In genomic region chr17:8376302-8377067, GRCh38 we compare ENCODE assay signal across 1 cellular context.
TF ChIP-seq lines count a peak whose summit lies in the region.

TSS of gene KRABD2 (minus strand) at chr17:8376704.

TF ChIP-seq in H1, 55 proteins besides CTCF, POLR2A, EP300 and RAD21:
- TF ChIP-seq TAF1 (IDR thresholded peaks at IDR 0.05; ENCODE audit: low read depth, low read length) (peak; percentile 93), YY1 (IDR thresholded peaks at IDR 0.05; ENCODE audit: low read depth, low read length) (no peak), NRF1 (IDR thresholded peaks at IDR 0.05; ENCODE audit: low read depth, low read length) (peak; percentile 19; the same call in 1 of the 2 replicates), ASH2L (IDR thresholded peaks at IDR 0.05; ENCODE audit: low read length) (peak; percentile 59), SIN3A (conservative IDR thresholded peaks at IDR 0.05 in 1 of 2, IDR thresholded peaks at IDR 0.05 in 1 of 2; ENCODE audit: low read depth in 1 of 2, low read length in 2 of 2) (peak; percentile 76 to 83; a peak in 2 of 4 replicates), POU5F1 (IDR thresholded peaks at IDR 0.05; ENCODE audit: low read depth, low read length) (no peak), SP1 (IDR thresholded peaks at IDR 0.05; ENCODE audit: low read depth, low read length) (0 out of 2 replicates have a peak, but pooled peaks have one; percentile 41), MAX (IDR thresholded peaks at IDR 0.05) (peak; percentile 73), E2F6 (IDR thresholded peaks at IDR 0.05) (0 out of 2 replicates have a peak, but pooled peaks have one; percentile 12), BCL11A (IDR thresholded peaks at IDR 0.05; ENCODE audit: low read depth in 2 of 2, low read length in 2 of 2) (no peak), MAFK (IDR thresholded peaks at IDR 0.05; ENCODE audit: low read depth, low read length) (0 out of 2 replicates have a peak, but pooled peaks have one; percentile 6), KDM4A (IDR thresholded peaks at IDR 0.05; ENCODE audit: low read depth, low read length, severe bottlenecking) (no peak), SP4 (IDR thresholded peaks at IDR 0.05; ENCODE audit: low read length) (peak; percentile 29; the same call in 1 of the 2 replicates), GTF2F1 (IDR thresholded peaks at IDR 0.05; ENCODE audit: borderline replicate concordance, low read depth, low read length) (0 out of 2 replicates have a peak, but pooled peaks have one; percentile 43), CREB1 (IDR thresholded peaks at IDR 0.05) (peak; percentile 67), TBP (IDR thresholded peaks at IDR 0.05; ENCODE audit: low read depth, low read length) (peak; percentile 90), RBBP5 (IDR thresholded peaks at IDR 0.05; ENCODE audit: borderline replicate concordance, low read depth, low read length) (0 out of 2 replicates have a peak, but pooled peaks have one; percentile 41), ATF3 (IDR thresholded peaks at IDR 0.05; ENCODE audit: insufficient read depth, low read depth, low read length) (no peak), JUND (IDR thresholded peaks at IDR 0.05; ENCODE audit: low read length) (peak; percentile 17; the same call in 1 of the 2 replicates), GABPA (IDR thresholded peaks at IDR 0.05; ENCODE audit: borderline replicate concordance, insufficient read depth, low read length) (peak; percentile 89; the same call in 1 of the 2 replicates), RNF2 (IDR thresholded peaks at IDR 0.05; ENCODE audit: borderline replicate concordance, low read depth, low read length, missing control alignments, poor library complexity, severe bottlenecking) (no peak), BRCA1 (IDR thresholded peaks at IDR 0.05; ENCODE audit: low read depth, low read length) (no peak), CHD2 (IDR thresholded peaks at IDR 0.05; ENCODE audit: low read length) (peak; percentile 62), KDM5A (IDR thresholded peaks at IDR 0.05; ENCODE audit: low read length) (no peak), TCF12 (IDR thresholded peaks at IDR 0.05; ENCODE audit: low read depth, low read length) (peak; percentile 67; the same call in 1 of the 2 replicates), TAF7 (optimal IDR thresholded peaks at IDR 0.05; ENCODE audit: borderline replicate concordance, low read depth, low read length) (peak; percentile 91), CEBPB (IDR thresholded peaks at IDR 0.05; ENCODE audit: low read depth, low read length) (no peak), RXRA (IDR thresholded peaks at IDR 0.05; ENCODE audit: insufficient read depth, low read depth, low read length) (no peak), USF2 (IDR thresholded peaks at IDR 0.05; ENCODE audit: low read length) (peak; percentile 36), PHF8 (conservative IDR thresholded peaks at IDR 0.05; ENCODE audit: low read depth, low read length) (peak; percentile 64), CHD1 (IDR thresholded peaks at IDR 0.05; ENCODE audit: low read depth, low read length) (peak; percentile 49; the same call in 1 of the 2 replicates), SAP30 (IDR thresholded peaks at IDR 0.05; ENCODE audit: insufficient read depth, insufficient replicate concordance, low read length) (no peak), TEAD4 (IDR thresholded peaks at IDR 0.05; ENCODE audit: low read depth, low read length) (no peak; the same call in 1 of the 2 replicates), FOSL1 (IDR thresholded peaks at IDR 0.05; ENCODE audit: insufficient read depth, low read depth, low read length) (no peak), EGR1 (IDR thresholded peaks at IDR 0.05; ENCODE audit: borderline replicate concordance, low read depth, low read length) (peak; percentile 29; the same call in 1 of the 2 replicates), SIRT6 (IDR thresholded peaks at IDR 0.05; ENCODE audit: low read length) (no peak), POLR2AphosphoS5 (IDR thresholded peaks at IDR 0.05; ENCODE audit: low read depth, low read length) (peak; percentile 100)
